Comparison of ENCODE assay signal across 8 cellular contexts in the genomic region with DNA sequence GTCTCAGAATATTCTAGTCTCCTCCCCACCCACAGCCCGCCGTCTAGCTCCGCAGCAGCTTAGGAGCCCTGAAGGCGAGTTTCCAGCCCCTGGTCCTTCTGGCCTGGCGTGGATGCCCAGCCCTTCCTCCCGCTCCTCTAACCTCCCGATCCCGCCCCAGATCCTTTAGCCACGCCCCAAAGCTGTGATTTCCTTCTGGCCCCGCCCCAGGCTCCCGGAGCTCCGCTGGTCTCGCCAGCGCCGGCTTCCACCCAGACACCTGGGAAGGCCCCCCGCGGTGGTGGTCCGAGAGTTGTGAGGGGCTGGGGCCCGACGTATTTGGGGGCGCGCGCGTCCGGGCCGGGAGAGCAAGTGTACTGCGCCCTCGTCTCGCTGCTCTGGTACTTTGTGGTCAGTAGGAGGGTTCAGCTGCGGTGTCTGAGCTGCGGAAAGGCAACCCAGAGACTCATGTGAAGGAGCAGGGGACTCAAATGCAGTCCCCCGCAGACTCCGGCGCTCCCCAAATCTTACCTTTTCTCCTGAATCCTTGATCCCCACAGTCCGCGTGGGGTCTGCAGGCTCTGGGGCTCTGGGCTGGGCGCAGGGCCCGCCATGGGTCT. TPM values are rescaled to one million over a fixed set of nuclear protein-coding genes. Genes with fewer than 3 reads are reported as not detected.
DNase-seq lines count a peak whose midpoint lies in the region; TF ChIP-seq lines count a peak whose summit lies in the region.

Gene CGB7, minus strand, starts transcription at position 114 of the 599 bp plus-strand sequence. CDS start 2,374 bp downstream, outside the sequence.

- H3K36me3 ChIP-seq in kidney epithelial cell (ENCODE audit: control insufficient read depth, insufficient read depth, low read length): no peaks in the 10 kb centered on the region

- DNase-seq in NCI-H1417 (lab: John Stamatoyannopoulos, UW) (peak in 2 of 3 experiments; percentile 28 to 61), NCI-H1417 treated with DMSO at 0.1 percent for 48 hours (lab: John Stamatoyannopoulos, UW) (no peak), T-helper 1 cell (peak in 3 of 5 donors; percentile 20 to 24 (median 20)), cerebellum (ENCODE audit: low spot score) (peak; percentile 24), kidney epithelial cell (ENCODE audit: low read depth) (peak; percentile 25), inferior parietal cortex (ENCODE audit: extremely low spot score) (no peak), SKM-1 treated with dmso at 0.1 percent for 144 hours (lab: John Stamatoyannopoulos, UW; ENCODE audit: unreplicated experiment) (no peak)
- DNase-seq in stimulated activated CD4-positive, alpha-beta T cell treated with anti-CD3 and anti-CD28 coated beads, Interleukin-2, amount 100 ng/mL, for 24 hours: peak; percentile 48 to 62

- H3K27me3 ChIP-seq in kidney epithelial cell (ENCODE audit: control insufficient read depth, insufficient read depth, low read length): no peaks in the 10 kb centered on the region

- peak within 1 kb of the TSS; percentile 60 for H3K4me3 ChIP-seq in kidney epithelial cell (ENCODE audit: low read depth, low read length)

- TF ChIP-seq CTCF in kidney epithelial cell (IDR thresholded peaks at IDR 0.05; ENCODE audit: insufficient read depth, low read length, poor library complexity, severe bottlenecking): no peak

RNA-seq across cellular contexts. Expression of gene CGB7, which starts in this region (rescaled TPM):
- total RNA-seq in cerebellum (not detected), kidney epithelial cell (5.5 and 14.4 TPM in 2 replicates)

Comparison
In these comparisons a context has a peak if more than half of its experiments do, and no peak if none do; other contexts are left out.
1. DNase-seq: peak in NCI-H1417 (2 of 3), T-helper 1 cell (3 of 5), kidney epithelial cell (single experiment) and stimulated activated CD4-positive, alpha-beta T cell treated with anti-CD3 and anti-CD28 coated beads, Interleukin-2, amount 100 ng/mL, for 24 hours (2 of 2); none in NCI-H1417 treated with DMSO at 0.1 percent for 48 hours (single experiment), inferior parietal cortex (single experiment) and SKM-1 treated with dmso at 0.1 percent for 144 hours (single experiment).
2. Peak in DNase-seq in cerebellum; RNA of the gene not detected or under 1 TPM.